ENCODE assay signal across 31 cellular contexts in genomic region chr16:56953006-56953405, GRCh38. TPM values are rescaled to one million over a fixed set of nuclear protein-coding genes. Genes with fewer than 3 reads are reported as not detected.
"Had no signal": no experiment of that assay in that cellular context is flagged by ENCODE, and none has a peak within 500 bp of the region (broad histone marks: within the 10 kb centered on the region; RNA-seq: fewer than 3 reads in every experiment).

No MANE protein-coding gene starts in this region.

- H3K9me3 ChIP-seq: gastrocnemius medialis, heart left ventricle, right lobe of liver, testis, tibial artery had no signal

- H3K27ac Mint-ChIP-seq: endodermal cell; immature natural killer cell; nephron; neural progenitor cell; progenitor cell of endocrine pancreas; stimulated activated effector memory CD8-positive, alpha-beta T cell treated with anti-CD3 and anti-CD28 coated beads, Interleukin-12 subunit alpha, Interleukin-12 subunit beta, amount 100 ng/mL, for 72 hours; type B pancreatic cell had no signal

- H3K27me3 ChIP-seq: gastrocnemius medialis, heart left ventricle, neural progenitor cell, right lobe of liver, testis, tibial artery had no signal

- H3K4me1 ChIP-seq: gastrocnemius medialis, neural progenitor cell, parathyroid adenoma, right lobe of liver, testis, tibial artery had no signal

- H3K27me3 Mint-ChIP-seq: naive thymus-derived CD4-positive, alpha-beta T cell; progenitor cell of endocrine pancreas; type B pancreatic cell had no signal

- H3K4me1 Mint-ChIP-seq: nephron, neural progenitor cell had no signal

- H3K4me3 Mint-ChIP-seq: endodermal cell; immature natural killer cell; naive thymus-derived CD4-positive, alpha-beta T cell; nephron; neural progenitor cell; stimulated activated effector memory CD8-positive, alpha-beta T cell treated with anti-CD3 and anti-CD28 coated beads, Interleukin-12 subunit alpha, Interleukin-12 subunit beta, amount 100 ng/mL, for 72 hours; type B pancreatic cell had no signal

- H3K36me3 ChIP-seq: gastrocnemius medialis, neural progenitor cell, right lobe of liver had no signal

- H3K27ac ChIP-seq: epithelial cell of prostate, gastrocnemius medialis, heart left ventricle, neural progenitor cell, parathyroid adenoma, right lobe of liver, testis, tibial artery had no signal

- H3K36me3 Mint-ChIP-seq: naive thymus-derived CD4-positive, alpha-beta T cell; neural progenitor cell; type B pancreatic cell had no signal

- DNase-seq: effector CD8-positive, alpha-beta T cell; endodermal cell; foreskin fibroblast; gastrocnemius medialis; heart left ventricle; hippocampal formation; immature natural killer cell; islet precursor cell; kidney glomerular epithelial cell; left ventricle myocardium superior; mesenchymal stem cell; midbrain; naive thymus-derived CD4-positive, alpha-beta T cell; right lobe of liver; stimulated activated CD4-positive, alpha-beta T cell treated with anti-CD3 and anti-CD28 coated beads, Interleukin-2, amount 100 ng/mL, for 24 hours; stimulated activated CD4-positive, alpha-beta T cell treated with anti-CD3 and anti-CD28 coated beads, Interleukin-4, amount 100 ng/mL, for 24 hours; stimulated activated naive CD8-positive, alpha-beta T cell treated with anti-CD3 and anti-CD28 coated beads, Interleukin-15, Interleukin-2, amounts not matched to agents 100 U/mL and 50 U/mL, for 24 hours; substantia nigra; testis had no signal

- ATAC-seq: esophagus mucosa; gastrocnemius medialis; heart left ventricle; left ventricle myocardium superior; naive thymus-derived CD4-positive, alpha-beta T cell; stimulated activated effector memory CD8-positive, alpha-beta T cell treated with anti-CD3 and anti-CD28 coated beads, Interleukin-12 subunit alpha, Interleukin-12 subunit beta, amount 100 ng/mL, for 72 hours; stimulated activated naive CD8-positive, alpha-beta T cell treated with anti-CD3 and anti-CD28 coated beads, Interleukin-15, Interleukin-2, amounts not matched to agents 100 U/mL and 50 U/mL, for 24 hours had no signal

- H3K9me3 Mint-ChIP-seq: immature natural killer cell; naive thymus-derived CD4-positive, alpha-beta T cell; nephron; neural progenitor cell; stimulated activated effector memory CD8-positive, alpha-beta T cell treated with anti-CD3 and anti-CD28 coated beads, Interleukin-12 subunit alpha, Interleukin-12 subunit beta, amount 100 ng/mL, for 72 hours; type B pancreatic cell had no signal

- H3K4me3 ChIP-seq: gastrocnemius medialis, heart left ventricle, lung, neural progenitor cell, right lobe of liver, smooth muscle cell, testis, tibial artery had no signal

RNA-seq across cellular contexts. Expression of gene CETP, which starts 8.7 kb away (rescaled TPM):
- total RNA-seq: endodermal cell; esophagus mucosa; gastrocnemius medialis; naive thymus-derived CD4-positive, alpha-beta T cell; osteoblast; progenitor cell of endocrine pancreas; smooth muscle cell had no signal
- polyA plus RNA-seq: smooth muscle cell had no signal

RNA-seq across cellular contexts. Expression of gene NLRC5, which starts 36.4 kb away (rescaled TPM):
- total RNA-seq: progenitor cell of endocrine pancreas had no signal
